ENCODE assay signal across 16 cellular contexts in the genomic region with DNA sequence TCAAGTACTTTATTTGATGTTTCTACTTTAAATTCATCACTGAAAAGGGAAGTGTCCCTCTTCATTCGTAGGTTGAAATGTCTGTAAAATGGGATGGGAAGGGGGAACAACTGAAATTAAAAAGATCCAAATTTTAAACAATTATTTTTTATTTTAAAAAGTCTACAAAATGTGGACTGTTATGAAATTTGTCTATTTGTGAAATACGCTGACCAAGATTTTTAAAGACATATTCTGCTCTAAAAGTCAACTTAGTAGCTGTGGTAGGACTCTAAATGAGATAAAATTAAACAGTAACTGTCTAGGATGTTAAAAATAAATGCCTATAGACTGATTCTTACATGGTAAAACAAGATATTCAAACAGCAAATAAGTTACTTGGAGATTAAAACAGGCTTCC.
DNase-seq lines count a peak whose midpoint lies in the region; ATAC-seq, FAIRE-seq and TF ChIP-seq lines count a peak whose summit lies in the region.
"Had no signal": no experiment of that assay in that cellular context is flagged by ENCODE, and none has a peak within 500 bp of the region (broad histone marks: within the 10 kb centered on the region; RNA-seq: fewer than 3 reads in every experiment).

No MANE protein-coding gene starts in this region.

- no peak overlapping the region for H2BK20ac ChIP-seq in IMR-90 (ENCODE audit: low read depth, low read length)

- H3K18ac ChIP-seq in IMR-90 (ENCODE audit: low read depth, low read length), result no peak overlapping the region

- TF ChIP-seq POLR2A in IMR-90 (IDR thresholded peaks at IDR 0.05; ENCODE audit: low read depth, low read length) (no peak), spleen (IDR thresholded peaks at IDR 0.05) (no peak)

- no peak overlapping the region for H3K4ac ChIP-seq in IMR-90 (ENCODE audit: low read depth, low read length)

- in situ Hi-C loops in IMR-90 (cut with MboI; ENCODE audit: low sequenced_read_pairs), result no loop called here

- no peak overlapping the region for H4K8ac ChIP-seq in IMR-90 (ENCODE audit: low read depth in 2 of 2, low read length in 2 of 2)

- no peak for TF ChIP-seq CTCF in CD4-positive, alpha-beta T cell (IDR thresholded peaks at IDR 0.05)
- TF ChIP-seq CTCF in IMR-90 (conservative IDR thresholded peaks at IDR 0.05; ENCODE audit: low read depth, low read length) (no peak), spleen (IDR thresholded peaks at IDR 0.05 in 8 of 11, conservative IDR thresholded peaks at IDR 0.05 in 3 of 11) (no peak)

- FAIRE-seq in islet of Langerhans (lab: Jason Lieb, UNC), result peak; percentile 58
- FAIRE-seq: GM19239 had no signal

- H3K9ac ChIP-seq in IMR-90 (ENCODE audit: low read depth, low read length), result no peak overlapping the region
- H3K9ac ChIP-seq: GM23248 had no signal

- no peak overlapping the region for H3K27ac ChIP-seq in CD4-positive, alpha-beta T cell (ENCODE audit: low read depth, low read length)
- H3K27ac ChIP-seq in IMR-90 (ENCODE audit: insufficient read depth, low read length) (no peak overlapping the region), spleen (no peak overlapping the region)
- H3K27ac ChIP-seq: GM23248 had no signal

- H2BK5ac ChIP-seq in IMR-90 (ENCODE audit: low read depth, low read length, poor library complexity, severe bottlenecking), result no peak overlapping the region

- intact Hi-C loops in CD4-positive, alpha-beta T cell (cut with DNase I, micrococcal nuclease), result loop anchor here in 1 of 2 experiments (10.0 kb wide), 1 partner anchor 113 kb away; no protein-coding TSS in a partner anchor
- intact Hi-C loops in IMR-90 (cut with micrococcal nuclease) (no loop called here), spleen (cut with DNase I; ENCODE audit: low total_unique reads) (no loop called here)

- no peaks in the 10 kb centered on the region for H3K9me3 Mint-ChIP-seq in CD4-positive, alpha-beta T cell
- H3K9me3 Mint-ChIP-seq in central memory CD8-positive, alpha-beta T cell, result no peaks in the 10 kb centered on the region
- H3K9me3 Mint-ChIP-seq: CD8-positive, alpha-beta T cell; H9 had no signal

- no peak for ATAC-seq in CD4-positive, alpha-beta T cell (ENCODE audit: poor library complexity)
- ATAC-seq in IMR-90 (ENCODE audit: low read depth), result no peak
- ATAC-seq in central memory CD8-positive, alpha-beta T cell (replicated peaks; ENCODE audit: extremely low read depth, poor library complexity, severe bottlenecking), result no peak
- no peak for ATAC-seq in HG03457 (IDR thresholded peaks at IDR 0.05; ENCODE audit: unreplicated experiment)
- ATAC-seq: CD8-positive, alpha-beta T cell; HCT116 had no signal

- H3K79me1 ChIP-seq in IMR-90 (ENCODE audit: low read depth in 1 of 2, low read length in 2 of 2), result peaks cover 27 to 41% of the 10 kb centered on the region in 2 experiments

- no peak for TF ChIP-seq RAD21 in IMR-90 (IDR thresholded peaks at IDR 0.05; ENCODE audit: low read length)

- H3K9me3 ChIP-seq in CD4-positive, alpha-beta T cell (ENCODE audit: control insufficient read depth, low read length), result no peaks in the 10 kb centered on the region
- H3K9me3 ChIP-seq in IMR-90 (ENCODE audit: control insufficient read depth, insufficient read depth, low read length), result no peaks in the 10 kb centered on the region
- no peaks in the 10 kb centered on the region for H3K9me3 ChIP-seq in spleen
- H3K9me3 ChIP-seq: Caco-2 had no signal

- CTCF ChIA-PET in CD4-positive, alpha-beta T cell (lab: Charles Lee), result no interaction called here
- CTCF ChIA-PET in IMR-90 (lab: Yijun Ruan, JAX), result interaction anchor here (0.6 kb wide), 1 partner anchor 61 kb away, joined by 5 read pairs; no protein-coding TSS in a partner anchor

- peaks cover 40% of the 10 kb centered on the region for H3K36me3 Mint-ChIP-seq in CD4-positive, alpha-beta T cell (ENCODE audit: low read depth)
- H3K36me3 Mint-ChIP-seq in central memory CD8-positive, alpha-beta T cell (ENCODE audit: insufficient read depth), result peaks cover 13% of the 10 kb centered on the region

- H4K91ac ChIP-seq in IMR-90 (ENCODE audit: insufficient read depth, low read depth, low read length), result no peak overlapping the region

- DNase-seq in CD4-positive, alpha-beta T cell, result no peak
- no peak for DNase-seq in IMR-90
- no peak for DNase-seq in central memory CD8-positive, alpha-beta T cell (ENCODE audit: low spot score in 2 of 2)
- no peak for DNase-seq in spleen
- DNase-seq in NCI-H2171 treated with DMSO at 0.1 percent for 48 hours (lab: John Stamatoyannopoulos, UW), result no peak
- DNase-seq: C1 segment of cervical spinal cord; Caco-2; CD8-positive, alpha-beta T cell; DMS153; DND-41; GM23248; H9 had no signal

- no peak overlapping the region for H2BK15ac ChIP-seq in IMR-90 (ENCODE audit: low read depth, low read length)

- no peak overlapping the region for H2AK5ac ChIP-seq in IMR-90 (ENCODE audit: low read depth, low read length)

- no peak overlapping the region for H4K5ac ChIP-seq in IMR-90 (ENCODE audit: low read depth, low read length)

- no peak overlapping the region for H2AFZ ChIP-seq in IMR-90 (replicated peaks; ENCODE audit: low read length, poor library complexity)
- H2AFZ ChIP-seq: GM23248 had no signal

- peaks cover 24% of the 10 kb centered on the region; the same call in 1 of the 2 replicates for H4K20me1 ChIP-seq in IMR-90 (ENCODE audit: insufficient read depth, low read length)

- no peak overlapping the region for H3K4me2 ChIP-seq in IMR-90 (ENCODE audit: low read depth, low read length)

- H3K4me3 ChIP-seq in IMR-90 (ENCODE audit: insufficient read depth, low read depth, low read length) (no peak overlapping the region), spleen (no peak overlapping the region)
- H3K4me3 ChIP-seq: GM23248 had no signal

- H3K27me3 Mint-ChIP-seq in CD4-positive, alpha-beta T cell, result no peaks in the 10 kb centered on the region
- no peaks in the 10 kb centered on the region for H3K27me3 Mint-ChIP-seq in central memory CD8-positive, alpha-beta T cell

- no CpG with 5 or more reads among the region's 2 CpGs for WGBS in IMR-90 (ENCODE audit: extremely low coverage in 2 of 2, insufficient read length in 1 of 2), 2 experiments
- 72 to 81% (median 75%) methylated on average over 2 of the region's 2 CpGs for WGBS in spleen, 5 donors

- peaks cover 7% of the 10 kb centered on the region; the same call in 1 of the 2 replicates for H3K9me1 ChIP-seq in IMR-90 (ENCODE audit: insufficient read depth, low read length)

- no peak overlapping the region for H2BK120ac ChIP-seq in IMR-90 (ENCODE audit: low read depth, low read length)

- no TSS peak for BruUV-seq in IMR-90 (replicated peaks; lab: Mats Ljungman, UMichigan)

- peaks cover 2% of the 10 kb centered on the region for H3K36me3 ChIP-seq in IMR-90 (ENCODE audit: control insufficient read depth, insufficient read depth, low read length)
- H3K36me3 ChIP-seq in spleen, result peaks cover 0 to 28% (median 5%) of the 10 kb centered on the region in 6 donors

- H3K4me1 Mint-ChIP-seq in CD4-positive, alpha-beta T cell (ENCODE audit: low read depth), result peaks cover 22% of the 10 kb centered on the region
- H3K4me1 Mint-ChIP-seq in central memory CD8-positive, alpha-beta T cell, result peaks cover 38% of the 10 kb centered on the region

- no peak overlapping the region for H3K14ac ChIP-seq in IMR-90 (replicated peaks; ENCODE audit: low read depth, low read length)

- H3K4me1 ChIP-seq in IMR-90 (ENCODE audit: control insufficient read depth, insufficient read depth, low read length), result peaks cover 9% of the 10 kb centered on the region
- H3K4me1 ChIP-seq in spleen, result peaks cover 0 to 52% (median 24%) of the 10 kb centered on the region in 6 donors

- no peak overlapping the region for H3K56ac ChIP-seq in IMR-90 (ENCODE audit: extremely low read depth, insufficient read depth, low read length)

- dilution Hi-C loops in IMR-90 (cut with HindIII; ENCODE audit: low sequenced_read_pairs, unreplicated experiment), result no loop called here

- H3K27me3 ChIP-seq in CD4-positive, alpha-beta T cell (ENCODE audit: control insufficient read depth, insufficient read depth, low read length), result no peaks in the 10 kb centered on the region
- no peaks in the 10 kb centered on the region for H3K27me3 ChIP-seq in IMR-90 (ENCODE audit: control insufficient read depth, insufficient read depth, low read length)
- no peaks in the 10 kb centered on the region for H3K27me3 ChIP-seq in spleen (replicated peaks in 1 of 7)

- peak overlapping the region; percentile 45 for H3K27ac Mint-ChIP-seq in CD4-positive, alpha-beta T cell
- peak overlapping the region; percentile 73 for H3K27ac Mint-ChIP-seq in central memory CD8-positive, alpha-beta T cell (ENCODE audit: low read depth)
- H3K27ac Mint-ChIP-seq: H9 had no signal

- H2AK9ac ChIP-seq in IMR-90 (replicated peaks; ENCODE audit: low read depth, low read length, poor library complexity), result no peak overlapping the region

- H3K4me3 Mint-ChIP-seq in CD4-positive, alpha-beta T cell, result no peak overlapping the region
- H3K4me3 Mint-ChIP-seq in central memory CD8-positive, alpha-beta T cell, result no peak overlapping the region
- H3K4me3 Mint-ChIP-seq: CD8-positive, alpha-beta T cell; H9 had no signal

- POLR2A ChIA-PET in CD4-positive, alpha-beta T cell (lab: Charles Lee), result no interaction called here
- POLR2A ChIA-PET in IMR-90 (lab: Charles Lee; ENCODE audit: unreplicated experiment), result no interaction called here

- H3K23ac ChIP-seq in IMR-90 (ENCODE audit: low read depth, low read length), result no peak overlapping the region

TF ChIP-seq in IMR-90, 13 proteins besides CTCF, POLR2A, EP300 and RAD21:
- no peak for TF ChIP-seq CEBPB (IDR thresholded peaks at IDR 0.05; ENCODE audit: low read depth, low read length)
- TF ChIP-seq SMC3 (IDR thresholded peaks at IDR 0.05; ENCODE audit: low read depth, low read length), result no peak
- TF ChIP-seq, protein P1, sequence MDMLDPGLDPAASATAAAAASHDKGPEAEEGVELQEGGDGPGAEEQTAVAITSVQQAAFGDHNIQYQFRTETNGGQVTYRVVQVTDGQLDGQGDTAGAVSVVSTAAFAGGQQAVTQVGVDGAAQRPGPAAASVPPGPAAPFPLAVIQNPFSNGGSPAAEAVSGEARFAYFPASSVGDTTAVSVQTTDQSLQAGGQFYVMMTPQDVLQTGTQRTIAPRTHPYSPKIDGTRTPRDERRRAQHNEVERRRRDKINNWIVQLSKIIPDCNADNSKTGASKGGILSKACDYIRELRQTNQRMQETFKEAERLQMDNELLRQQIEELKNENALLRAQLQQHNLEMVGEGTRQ (IDR thresholded peaks at IDR 0.05; ENCODE audit: low read depth, low read length), result no peak
- TF ChIP-seq RCOR1 (IDR thresholded peaks at IDR 0.05; ENCODE audit: insufficient replicate concordance, low read length), result no peak
- no peak for TF ChIP-seq FOS (IDR thresholded peaks at IDR 0.05; ENCODE audit: low read depth, low read length)
- TF ChIP-seq MAFK (IDR thresholded peaks at IDR 0.05; ENCODE audit: low read depth, low read length), result peak; percentile 19; the same call in 1 of the 2 replicates
- no peak for TF ChIP-seq BHLHE40 (IDR thresholded peaks at IDR 0.05; ENCODE audit: low read depth, low read length)
- TF ChIP-seq MAZ (IDR thresholded peaks at IDR 0.05; ENCODE audit: borderline replicate concordance, low read depth, low read length), result no peak
